13 cellular contexts compared by ENCODE assay signal in the genomic region with DNA sequence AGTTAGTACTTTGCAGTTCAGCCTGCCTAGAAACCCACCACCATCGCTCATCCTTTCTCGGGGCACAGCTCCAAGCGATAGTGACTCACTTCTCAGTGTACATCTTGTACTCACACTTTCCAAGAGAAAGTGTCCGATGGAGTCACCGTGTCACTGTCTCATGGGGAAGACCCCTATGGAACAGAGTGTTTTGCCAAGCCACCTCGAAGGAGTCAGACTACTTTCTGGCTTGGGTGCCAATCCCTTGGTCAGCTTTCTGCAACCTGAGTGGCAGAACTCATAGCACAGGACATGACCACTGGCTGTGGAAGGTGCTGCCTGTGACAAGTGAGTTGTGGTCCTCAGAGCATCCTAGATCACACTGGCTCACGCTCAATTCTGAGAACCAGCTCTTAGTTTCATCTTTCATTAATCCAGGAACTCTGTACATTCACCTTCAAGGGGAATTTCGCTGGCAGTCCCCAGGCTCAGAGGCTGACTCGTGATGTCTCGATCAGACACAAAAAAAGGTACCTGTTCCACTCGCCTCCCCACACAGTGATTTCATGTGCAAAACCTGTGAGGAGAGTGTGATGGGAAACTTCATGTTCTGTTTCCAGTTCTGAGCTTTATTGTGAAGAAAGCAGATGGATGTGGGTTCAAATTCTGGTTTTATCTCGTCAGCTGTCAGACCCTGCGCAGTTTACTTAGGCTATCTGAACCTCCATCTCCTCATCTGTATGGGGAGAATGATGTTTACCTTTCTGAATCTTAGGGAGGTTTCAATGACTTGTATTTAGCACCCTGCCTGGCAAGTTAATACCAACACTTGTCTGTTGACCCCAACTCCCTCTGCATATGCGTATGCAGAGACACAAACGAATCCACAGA.
A peak's percentile ranks its signal among the peaks of the same experiment; 100 is the strongest.
DNase-seq lines count a peak whose midpoint lies in the region; ATAC-seq, FAIRE-seq and TF ChIP-seq lines count a peak whose summit lies in the region.
"Had no signal": no experiment of that assay in that cellular context is flagged by ENCODE, and none has a peak within 500 bp of the region (broad histone marks: within the 10 kb centered on the region; RNA-seq: fewer than 3 reads in every experiment).

No MANE protein-coding gene starts in this region.

- peak; percentile 32 for ATAC-seq in GM19395 (IDR thresholded peaks at IDR 0.05; ENCODE audit: unreplicated experiment)
- ATAC-seq in HG03565 (IDR thresholded peaks at IDR 0.05; ENCODE audit: unreplicated experiment): no peak
- ATAC-seq in heart left ventricle: no peak
- no peak for ATAC-seq in GM18870 (IDR thresholded peaks at IDR 0.05; ENCODE audit: unreplicated experiment)
- ATAC-seq: SK-N-SH treated with all-trans-retinoic acid at 6 μM for 48 hours had no signal

- intact Hi-C loops in heart left ventricle (cut with DNase I): no loop called here

- H3K4me3 ChIP-seq in bronchial epithelial cell (ENCODE audit: low read depth, low read length) (no peak overlapping the region), heart left ventricle (no peak overlapping the region)
- H3K4me3 ChIP-seq: left ventricle myocardium inferior had no signal

- peak; percentile 67 to 79 for DNase-seq in activated CD4-positive, alpha-beta T cell treated with anti-CD3 and anti-CD28 coated beads, Interleukin-2, amount 50 U/mL, for 24 hours (ENCODE audit: low read depth in 1 of 2, low spot score in 1 of 2)
- DNase-seq in bronchial epithelial cell (ENCODE audit: low read depth) (no peak), heart left ventricle (no peak), NCI-H1436 treated with DMSO at 0.1 percent for 48 hours (lab: John Stamatoyannopoulos, UW) (no peak)
- peak; percentile 50 to 72 (median 59) for DNase-seq in stimulated activated CD4-positive, alpha-beta T cell treated with anti-CD3 and anti-CD28 coated beads, TNF-alpha, amount 100 ng/mL, for 48 hours (ENCODE audit: low read depth in 3 of 3)
- DNase-seq: COR-L47, left ventricle myocardium inferior, NCI-H446 had no signal

- no peak overlapping the region for H3K27ac ChIP-seq in heart left ventricle
- H3K27ac ChIP-seq: left ventricle myocardium inferior had no signal

- H3K36me3 ChIP-seq in bronchial epithelial cell (ENCODE audit: control insufficient read depth, insufficient read depth, low read length) (no peaks in the 10 kb centered on the region), heart left ventricle (no peaks in the 10 kb centered on the region)
- H3K36me3 ChIP-seq: left ventricle myocardium inferior had no signal

- TF ChIP-seq POLR2A in heart left ventricle (IDR thresholded peaks at IDR 0.05): no peak

- TF ChIP-seq CTCF in bronchial epithelial cell (IDR thresholded peaks at IDR 0.05; ENCODE audit: insufficient read depth, low read length, severe bottlenecking) (no peak), heart left ventricle (IDR thresholded peaks at IDR 0.05) (no peak)

- H3K4me1 ChIP-seq in heart left ventricle: peaks cover 0 to 51% (median 0%) of the 10 kb centered on the region in 12 donors
- H3K4me1 ChIP-seq: left ventricle myocardium inferior had no signal

- H3K27me3 ChIP-seq in bronchial epithelial cell (ENCODE audit: control insufficient read depth, insufficient read depth, low read length) (no peaks in the 10 kb centered on the region), heart left ventricle (peaks cover 0 to 7% (median 0%) of the 10 kb centered on the region in 9 donors)

- no peaks in the 10 kb centered on the region for H3K9me3 ChIP-seq in heart left ventricle
- H3K9me3 ChIP-seq: left ventricle myocardium inferior had no signal

- WGBS in heart left ventricle, 4 donors: 79 to 83% (median 82%) methylated on average over 15 of the region's 15 CpGs

- FAIRE-seq in bronchial epithelial cell (lab: Jason Lieb, UNC): peak; percentile 43
- FAIRE-seq: astrocyte had no signal

Comparison
In these comparisons a context has a peak if more than half of its experiments do, and no peak if none do; other contexts are left out.
1. DNase-seq: peak in activated CD4-positive, alpha-beta T cell treated with anti-CD3 and anti-CD28 coated beads, Interleukin-2, amount 50 U/mL, for 24 hours (2 of 2) and stimulated activated CD4-positive, alpha-beta T cell treated with anti-CD3 and anti-CD28 coated beads, TNF-alpha, amount 100 ng/mL, for 48 hours (3 of 3); none in bronchial epithelial cell (single experiment), heart left ventricle (0 of 5) and NCI-H1436 treated with DMSO at 0.1 percent for 48 hours (single experiment).